In genomic region chr3:71875461-71875947, GRCh38 we compare ENCODE assay signal across 8 cellular contexts.
DNase-seq lines count a peak whose midpoint lies in the region; ATAC-seq, FAIRE-seq and TF ChIP-seq lines count a peak whose summit lies in the region.

No MANE protein-coding gene starts in this region.

- H3K4me3 ChIP-seq in cardiac fibroblast (replicated peaks in 1 of 2; ENCODE audit: low read depth in 2 of 2, low read length in 2 of 2) (no peak overlapping the region), kidney (ENCODE audit: low read length in 2 of 2) (no peak overlapping the region)

- H3K4me1 ChIP-seq in kidney (ENCODE audit: control insufficient read depth in 1 of 2, insufficient read depth in 1 of 2, low read depth in 1 of 2, low read length in 2 of 2): no peaks in the 10 kb centered on the region

- no peak overlapping the region for H3K27ac ChIP-seq in kidney (ENCODE audit: low read depth in 2 of 2, low read length in 2 of 2)

- FAIRE-seq in kidney (lab: Jason Lieb, UNC): peak; percentile 23

- H3K36me3 ChIP-seq in kidney (ENCODE audit: control insufficient read depth in 1 of 2, insufficient read depth in 2 of 2, low read length in 2 of 2): no peaks in the 10 kb centered on the region

- H3K9ac ChIP-seq in kidney (ENCODE audit: low read length in 2 of 2): no peak overlapping the region

- ATAC-seq in GM18520 (IDR thresholded peaks at IDR 0.05; ENCODE audit: unreplicated experiment) (peak; percentile 68), HG03039 (IDR thresholded peaks at IDR 0.05; ENCODE audit: unreplicated experiment) (peak; percentile 88)
- peak; percentile 81 to 84 for ATAC-seq in activated CD4-positive, CD25-positive, alpha-beta regulatory T cell treated with anti-CD3 and anti-CD28 coated beads, Interleukin-2, amount 50 U/mL, for 24 hours

- DNase-seq in AG08395 (ENCODE audit: low spot score) (peak; percentile 84), NCI-H2029 treated with DMSO at 0.1 percent for 48 hours (lab: John Stamatoyannopoulos, UW) (peak; percentile 10), cardiac fibroblast (ENCODE audit: low read depth in 2 of 2) (peak; percentile 73 to 74), kidney (peak; percentile 86)
- DNase-seq in stimulated activated CD4-positive, alpha-beta T cell treated with anti-CD3 and anti-CD28 coated beads, Interleukin-1b, Interleukin-23, amount 100 ng/mL, for 48 hours: peak; percentile 83

- intact Hi-C loops in kidney (cut with DNase I): no loop called here

- H3K9me3 ChIP-seq in kidney (ENCODE audit: control insufficient read depth in 1 of 2, low read length in 2 of 2): no peaks in the 10 kb centered on the region

- TF ChIP-seq CTCF in cardiac fibroblast (IDR thresholded peaks at IDR 0.05; ENCODE audit: low read depth, low read length) (peak; percentile 96), kidney (IDR thresholded peaks at IDR 0.05; ENCODE audit: borderline replicate concordance, extremely low read depth, insufficient read depth) (peak; percentile 72)

Comparison
In these comparisons a context has a peak if more than half of its experiments do, and no peak if none do; other contexts are left out.
1. DNase-seq: peak in every context shown above with its lines; median percentile 86 in kidney; 84 in AG08395; 83 in stimulated activated CD4-positive, alpha-beta T cell treated with anti-CD3 and anti-CD28 coated beads, Interleukin-1b, Interleukin-23, amount 100 ng/mL, for 48 hours; 74 in cardiac fibroblast; 10 in NCI-H2029 treated with DMSO at 0.1 percent for 48 hours.